In the genomic region with DNA sequence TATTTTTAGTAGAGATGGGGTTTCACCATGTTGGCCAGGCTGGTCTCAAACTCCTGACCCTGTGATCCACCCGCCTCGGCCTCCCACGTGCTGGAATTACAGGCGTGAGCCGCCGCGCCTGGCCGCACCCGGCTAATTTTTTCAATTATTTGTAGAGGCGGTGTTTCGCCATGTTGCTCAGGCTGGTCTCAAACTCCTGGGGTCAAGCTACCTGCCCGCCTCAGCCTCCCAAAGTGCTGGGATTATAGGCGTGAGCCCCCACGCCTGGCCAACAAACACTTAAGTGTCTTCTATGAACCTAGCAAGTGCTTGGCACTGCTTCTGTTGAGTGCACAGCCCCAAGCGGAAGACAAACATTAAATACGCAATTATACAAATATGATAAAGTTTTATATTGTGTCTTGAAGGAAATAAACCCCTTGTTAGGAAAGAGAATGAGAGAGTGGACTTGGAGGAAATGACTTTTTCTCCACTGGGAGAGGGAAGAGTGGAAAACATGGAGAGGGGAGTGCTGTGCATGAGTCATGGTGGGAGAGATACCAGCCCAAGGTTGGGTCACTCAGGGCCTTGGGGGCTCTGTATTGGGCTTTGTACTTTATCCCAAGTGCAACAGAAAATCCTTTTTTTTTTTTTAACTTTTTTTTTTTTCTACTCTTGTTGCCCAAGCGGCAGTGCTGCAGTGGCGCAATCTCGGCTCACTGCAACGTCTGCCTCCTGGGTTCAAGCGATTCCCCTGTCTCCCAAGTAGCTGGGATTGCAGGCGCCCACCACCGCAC, we compare ENCODE assay signal across 11 cellular contexts. TPM values are rescaled to one million over a fixed set of nuclear protein-coding genes. Genes with fewer than 3 reads are reported as not detected.
A peak's percentile ranks its signal among the peaks of the same experiment; 100 is the strongest.
DNase-seq lines count a peak whose midpoint lies in the region; ATAC-seq and TF ChIP-seq lines count a peak whose summit lies in the region.
"Had no signal": no experiment of that assay in that cellular context is flagged by ENCODE, and none has a peak within 500 bp of the region (broad histone marks: within the 10 kb centered on the region; RNA-seq: fewer than 3 reads in every experiment).

No MANE protein-coding gene starts in this region.

- H3K4me1 Mint-ChIP-seq in endothelial cell (ENCODE audit: unreplicated experiment): peaks cover 4% of the 10 kb centered on the region

- no peak overlapping the region for H3K4me3 ChIP-seq in colonic mucosa
- H3K4me3 ChIP-seq in mucosa of descending colon: no peak overlapping the region
- H3K4me3 ChIP-seq: GM23248 had no signal

- H3K27ac Mint-ChIP-seq in endothelial cell (ENCODE audit: unreplicated experiment): no peak overlapping the region
- H3K27ac Mint-ChIP-seq: CD4-positive, CD25-positive, alpha-beta regulatory T cell had no signal

- no peaks in the 10 kb centered on the region for H3K27me3 ChIP-seq in colonic mucosa

- no peaks in the 10 kb centered on the region for H3K36me3 ChIP-seq in colonic mucosa
- no peaks in the 10 kb centered on the region for H3K36me3 ChIP-seq in mucosa of descending colon (ENCODE audit: low read depth)

- H3K36me3 Mint-ChIP-seq in endothelial cell (ENCODE audit: low read depth, unreplicated experiment): no peaks in the 10 kb centered on the region

- H3K9me3 ChIP-seq in colonic mucosa: no peaks in the 10 kb centered on the region
- no peaks in the 10 kb centered on the region for H3K9me3 ChIP-seq in mucosa of descending colon

- H3K9ac ChIP-seq in colonic mucosa (ENCODE audit: low read depth in 2 of 2, low read length in 2 of 2): peak overlapping the region in 1 of 2 donors; percentile 56
- H3K9ac ChIP-seq: GM23248 had no signal

- H3K27ac ChIP-seq in 22Rv1: peak overlapping the region; percentile 20; the same call in 1 of the 2 replicates
- H3K27ac ChIP-seq in colonic mucosa: peak overlapping the region; percentile 73
- H3K27ac ChIP-seq: GM23248, HL-60 had no signal

- no peak overlapping the region for H3K4me3 Mint-ChIP-seq in endothelial cell (ENCODE audit: unreplicated experiment)
- H3K4me3 Mint-ChIP-seq: CD4-positive, CD25-positive, alpha-beta regulatory T cell had no signal

- H3K4me1 ChIP-seq in colonic mucosa (no peaks in the 10 kb centered on the region), mucosa of descending colon (ENCODE audit: low read depth) (peaks cover 14% of the 10 kb centered on the region)

- no peaks in the 10 kb centered on the region for H3K9me3 Mint-ChIP-seq in endothelial cell (ENCODE audit: unreplicated experiment)

- no peaks in the 10 kb centered on the region for H3K27me3 Mint-ChIP-seq in endothelial cell (ENCODE audit: unreplicated experiment)

- ATAC-seq in mucosa of descending colon: peak; percentile 86

- intact Hi-C loops in colonic mucosa (cut with DNase I) (loop anchor here (5.0 kb wide), 1 partner anchor 124 kb away; no protein-coding TSS in a partner anchor), mucosa of descending colon (cut with DNase I, micrococcal nuclease) (loop anchor here (10.0 kb wide), 2 partner anchors 111 to 121 kb away; no protein-coding TSS in a partner anchor)

- peak; percentile 68 for DNase-seq in LoVo (ENCODE audit: low spot score)
- peak; percentile 57 for DNase-seq in colonic mucosa
- DNase-seq in mucosa of descending colon: peak; percentile 70 to 76 (median 70)
- no peak for DNase-seq in GF-D8 (lab: John Stamatoyannopoulos, UW)
- DNase-seq in DMS79 (lab: John Stamatoyannopoulos, UW): no peak
- no peak for DNase-seq in activated gamma-delta T cell (lab: John Stamatoyannopoulos, UW)
- no peak for DNase-seq in endothelial cell (ENCODE audit: low spot score)

- TF ChIP-seq CTCF in 22Rv1 (IDR thresholded peaks at IDR 0.05): no peak
- no peak for TF ChIP-seq CTCF in colonic mucosa (IDR thresholded peaks at IDR 0.05)
- TF ChIP-seq CTCF in mucosa of descending colon (IDR thresholded peaks at IDR 0.05): no peak
- TF ChIP-seq CTCF in endothelial cell (IDR thresholded peaks at IDR 0.05; ENCODE audit: unreplicated experiment): no peak

RNA-seq across cellular contexts. Expression of a gene that starts 41.4 kb away (rescaled TPM):
- total RNA-seq in colonic mucosa (100 to 1,000 TPM; 314 to 406 TPM), mucosa of descending colon (100 to 1,000 TPM; 235 to 273 (median 268) TPM), endothelial cell (ENCODE audit: unreplicated experiment) (389 TPM)

RNA-seq across cellular contexts. Expression of a gene that starts 56.4 kb away (rescaled TPM):
- total RNA-seq in colonic mucosa: 100 to 1,000 TPM; 187 to 212 TPM
- total RNA-seq in mucosa of descending colon: 100 to 1,000 TPM; 144 to 165 (median 151) TPM
- 160 TPM for total RNA-seq in endothelial cell (ENCODE audit: unreplicated experiment)

Comparison
In these comparisons a context has a peak if more than half of its experiments do, and no peak if none do; other contexts are left out.
1. DNase-seq: peak in LoVo (single experiment), colonic mucosa (single experiment) and mucosa of descending colon (3 of 3); none in GF-D8 (single experiment), DMS79 (single experiment), activated gamma-delta T cell (single experiment) and endothelial cell (single experiment).